Comparison of ENCODE assay signal across 23 cellular contexts in the genomic region with DNA sequence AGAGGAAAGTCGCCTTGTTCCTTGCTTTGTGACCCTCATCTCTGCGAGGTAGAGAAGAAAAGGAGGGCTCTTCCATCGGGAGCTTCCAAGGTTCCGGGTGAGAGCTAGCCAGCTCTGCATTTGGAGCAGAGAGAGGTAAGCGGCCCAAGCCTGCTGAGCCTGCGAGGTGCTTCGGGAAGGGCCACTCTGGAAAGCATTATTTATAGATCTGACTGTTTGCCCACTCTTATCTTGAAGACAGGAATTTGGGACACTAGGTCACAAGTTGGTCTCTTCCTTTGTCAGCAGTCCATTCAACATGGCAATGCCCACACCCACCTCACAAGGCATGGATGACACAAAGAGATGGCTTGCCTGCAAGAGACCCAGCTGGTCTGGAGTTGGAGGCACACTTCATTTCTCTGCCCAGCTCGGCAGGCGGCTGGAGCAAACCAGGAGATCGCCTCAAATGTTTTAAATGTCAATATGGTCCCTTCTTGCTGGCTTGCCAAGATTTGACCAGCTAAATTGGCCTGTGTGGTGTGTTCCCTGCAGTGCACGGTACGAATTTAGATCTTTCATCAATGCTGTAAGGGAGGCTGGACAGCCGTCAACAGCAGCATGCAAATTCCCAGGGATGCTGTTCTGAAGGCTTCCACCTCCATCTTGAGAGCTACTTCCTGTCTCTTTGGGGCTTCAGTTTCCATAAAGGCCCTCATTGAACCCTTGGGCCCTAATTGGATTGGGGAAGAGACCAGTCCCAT.
"Had no signal": no experiment of that assay in that cellular context is flagged by ENCODE, and none has a peak within 500 bp of the region (broad histone marks: within the 10 kb centered on the region; RNA-seq: fewer than 3 reads in every experiment).

No MANE protein-coding gene starts in this region.

- H3K9me3 Mint-ChIP-seq: memory B cell; natural killer cell; stimulated activated naive CD8-positive, alpha-beta T cell treated with anti-CD3 and anti-CD28 coated beads, Interleukin-15, amount 100 ng/mL, for 72 hours had no signal

- H3K4me1 Mint-ChIP-seq: memory B cell had no signal

- H3K4me3 ChIP-seq: dorsolateral prefrontal cortex, hepatocyte, lung, prostate gland, smooth muscle cell, thyroid gland, upper lobe of left lung had no signal

- H3K36me3 Mint-ChIP-seq: natural killer cell had no signal

- H3K27ac Mint-ChIP-seq: memory B cell; natural killer cell; stimulated activated naive CD8-positive, alpha-beta T cell treated with anti-CD3 and anti-CD28 coated beads, Interleukin-15, amount 100 ng/mL, for 72 hours had no signal

- DNase-seq: central memory CD4-positive, alpha-beta T cell; dorsolateral prefrontal cortex; effector CD4-positive, alpha-beta T cell; kidney; natural killer cell; stimulated activated CD4-positive, alpha-beta T cell treated with anti-CD3 and anti-CD28 coated beads, Interleukin-12 subunit alpha, Interleukin-12 subunit beta, amount 100 ng/mL, for 4 hours; stimulated activated CD4-positive, alpha-beta T cell treated with anti-CD3 and anti-CD28 coated beads, Interleukin-1b, Interleukin-23, amount 100 ng/mL, for 48 hours; stimulated activated CD4-positive, alpha-beta T cell treated with anti-CD3 and anti-CD28 coated beads, Interleukin-4, amount 100 ng/mL, for 1 hour; stimulated activated CD8-positive, alpha-beta memory T cell treated with anti-CD3 and anti-CD28 coated beads, Interleukin-4, amount 100 ng/mL, for 48 hours; stimulated activated naive CD4-positive, alpha-beta T cell; stimulated activated naive CD8-positive, alpha-beta T cell treated with anti-CD3 and anti-CD28 coated beads, Interleukin-15, amount 100 ng/mL, for 72 hours; thyroid gland had no signal

- FAIRE-seq: colon, frontal cortex, kidney, urothelium cell line had no signal

- H3K27ac ChIP-seq: dorsolateral prefrontal cortex, hepatocyte, neutrophil, prostate gland, thyroid gland, upper lobe of left lung had no signal

- H3K36me3 ChIP-seq: neutrophil, prostate gland, thyroid gland, upper lobe of left lung had no signal

- H3K4me3 Mint-ChIP-seq: memory B cell; natural killer cell; stimulated activated naive CD8-positive, alpha-beta T cell treated with anti-CD3 and anti-CD28 coated beads, Interleukin-15, amount 100 ng/mL, for 72 hours had no signal

- ATAC-seq: sciatic nerve; stimulated activated naive CD8-positive, alpha-beta T cell treated with anti-CD3 and anti-CD28 coated beads, Interleukin-15, amount 100 ng/mL, for 72 hours had no signal

- H3K9me3 ChIP-seq: neutrophil, prostate gland, thyroid gland, upper lobe of left lung had no signal
